ENCODE assay signal across 10 cellular contexts in genomic region chrX:135707880-135708279, GRCh38. TPM values are rescaled to one million over a fixed set of nuclear protein-coding genes. Genes with fewer than 3 reads are reported as not detected.
A peak's percentile ranks its signal among the peaks of the same experiment; 100 is the strongest.
DNase-seq lines count a peak whose midpoint lies in the region; ATAC-seq and TF ChIP-seq lines count a peak whose summit lies in the region.
"Had no signal": no experiment of that assay in that cellular context is flagged by ENCODE, and none has a peak within 500 bp of the region (broad histone marks: within the 10 kb centered on the region; RNA-seq: fewer than 3 reads in every experiment).

No MANE protein-coding gene starts in this region.

- peaks cover 6% of the 10 kb centered on the region; the same call in 1 of the 2 replicates for H3K27me3 ChIP-seq in SK-N-SH (ENCODE audit: insufficient read depth)

- H3K4me2 ChIP-seq in SK-N-SH, result no peak overlapping the region

- H2AFZ ChIP-seq in SK-N-SH (ENCODE audit: low read depth), result no peak overlapping the region

- no peak for TF ChIP-seq EP300 in SK-N-SH (IDR thresholded peaks at IDR 0.05; ENCODE audit: borderline replicate concordance in 1 of 2, low read depth in 1 of 2, low read length in 1 of 2)

- no peaks in the 10 kb centered on the region for H3K36me3 Mint-ChIP-seq in HFFc6 (ENCODE audit: low read depth)
- no peaks in the 10 kb centered on the region for H3K36me3 Mint-ChIP-seq in T-helper 2 cell treated with Interferon-gamma antibody and Interleukin-4, amounts not matched to agents 5 μg/mL and 100 μg/mL, for 36 hours (ENCODE audit: low read depth)
- H3K36me3 Mint-ChIP-seq: IgD-negative memory B cell had no signal

- H3K27me3 Mint-ChIP-seq in HFFc6 (ENCODE audit: insufficient read depth), result no peaks in the 10 kb centered on the region
- no peaks in the 10 kb centered on the region for H3K27me3 Mint-ChIP-seq in T-helper 2 cell treated with Interferon-gamma antibody and Interleukin-4, amounts not matched to agents 5 μg/mL and 100 μg/mL, for 36 hours (ENCODE audit: low read depth)

- no peaks in the 10 kb centered on the region for H3K9me3 Mint-ChIP-seq in HFFc6
- no peaks in the 10 kb centered on the region for H3K9me3 Mint-ChIP-seq in T-helper 2 cell treated with Interferon-gamma antibody and Interleukin-4, amounts not matched to agents 5 μg/mL and 100 μg/mL, for 36 hours
- H3K9me3 Mint-ChIP-seq: IgD-negative memory B cell had no signal

- H3K4me1 Mint-ChIP-seq in HFFc6 (ENCODE audit: low read depth), result no peaks in the 10 kb centered on the region
- H3K4me1 Mint-ChIP-seq in T-helper 2 cell treated with Interferon-gamma antibody and Interleukin-4, amounts not matched to agents 5 μg/mL and 100 μg/mL, for 36 hours (ENCODE audit: low read depth), result no peaks in the 10 kb centered on the region

- no peak overlapping the region for H3K27ac Mint-ChIP-seq in HFFc6
- no peak overlapping the region for H3K27ac Mint-ChIP-seq in T-helper 2 cell treated with Interferon-gamma antibody and Interleukin-4, amounts not matched to agents 5 μg/mL and 100 μg/mL, for 36 hours

- no peaks in the 10 kb centered on the region for H3F3A ChIP-seq in SK-N-SH (replicated peaks; ENCODE audit: insufficient read depth)

- H3K9me2 ChIP-seq in SK-N-SH, result no peaks in the 10 kb centered on the region

- H3K9ac ChIP-seq in SK-N-SH, result no peak overlapping the region

- no peak overlapping the region for H3K4me3 Mint-ChIP-seq in HFFc6
- no peak overlapping the region for H3K4me3 Mint-ChIP-seq in T-helper 2 cell treated with Interferon-gamma antibody and Interleukin-4, amounts not matched to agents 5 μg/mL and 100 μg/mL, for 36 hours
- H3K4me3 Mint-ChIP-seq: IgD-negative memory B cell had no signal

- DNase-seq in EL (peak; percentile 24), HFFc6 (no peak), SK-N-SH (peak; percentile 52), inferior parietal cortex (ENCODE audit: extremely low spot score) (peak; percentile 1), omental fat pad (ENCODE audit: low spot score) (no peak), midbrain (lab: John Stamatoyannopoulos, UW) (no peak)
- no peak for DNase-seq in T-helper 2 cell treated with Interferon-gamma antibody and Interleukin-4, amounts not matched to agents 5 μg/mL and 100 μg/mL, for 36 hours (ENCODE audit: low spot score)

- H3K79me2 ChIP-seq in SK-N-SH (ENCODE audit: insufficient read depth), result no peaks in the 10 kb centered on the region

- H3K36me3 ChIP-seq in SK-N-SH (replicated peaks in 1 of 2; ENCODE audit: control insufficient read depth in 1 of 2, insufficient read depth in 2 of 2, low read length in 1 of 2), result no peaks in the 10 kb centered on the region

- no peaks in the 10 kb centered on the region for H3K9me3 ChIP-seq in SK-N-SH

- no peak overlapping the region; a peak in 1 of 4 replicates for H3K4me3 ChIP-seq in SK-N-SH (ENCODE audit: low read depth in 2 of 2, low read length in 1 of 2)

- H3K4me1 ChIP-seq in SK-N-SH (ENCODE audit: control insufficient read depth in 1 of 2, insufficient read depth in 2 of 2, low read depth in 1 of 2, low read length in 1 of 2), result no peaks in the 10 kb centered on the region

- no peaks in the 10 kb centered on the region for H4K20me1 ChIP-seq in SK-N-SH (ENCODE audit: insufficient read depth)

- TF ChIP-seq CTCF in HFFc6 (IDR thresholded peaks at IDR 0.05) (peak; percentile 52), SK-N-SH (IDR thresholded peaks at IDR 0.05) (peak; percentile 56), omental fat pad (IDR thresholded peaks at IDR 0.05) (no peak)

- CTCF ChIA-PET in SK-N-SH (lab: Yijun Ruan, JAX), result interaction anchor here (1.4 to 1.5 kb wide), 2 partner anchors 28 to 30 kb away, joined by 3 to 4 read pairs; no protein-coding TSS in a partner anchor

- peak; percentile 39 for TF ChIP-seq RAD21 in SK-N-SH (IDR thresholded peaks at IDR 0.05; ENCODE audit: low read length)

- POLR2A ChIA-PET in SK-N-SH (lab: Yijun Ruan, JAX), result no interaction called here

- H3K27ac ChIP-seq in SK-N-SH (ENCODE audit: low read depth in 2 of 2, low read length in 1 of 2), result no peak overlapping the region
- H3K27ac ChIP-seq: epithelial cell of prostate had no signal

- ATAC-seq in omental fat pad (ENCODE audit: low FRiP score) (no peak), HG03135 (IDR thresholded peaks at IDR 0.05; ENCODE audit: unreplicated experiment) (no peak)

- 22% methylated on average over 7 of the region's 12 CpGs for WGBS in SK-N-SH (ENCODE audit: low lambda C conversion rate)

TF ChIP-seq in SK-N-SH, 30 proteins besides CTCF, POLR2A, EP300 and RAD21:
- 0 out of 2 replicates have a peak, but pooled peaks have one; percentile 19 for TF ChIP-seq SMC3 (IDR thresholded peaks at IDR 0.05; ENCODE audit: low read depth, low read length)
- TF ChIP-seq, protein P1, sequence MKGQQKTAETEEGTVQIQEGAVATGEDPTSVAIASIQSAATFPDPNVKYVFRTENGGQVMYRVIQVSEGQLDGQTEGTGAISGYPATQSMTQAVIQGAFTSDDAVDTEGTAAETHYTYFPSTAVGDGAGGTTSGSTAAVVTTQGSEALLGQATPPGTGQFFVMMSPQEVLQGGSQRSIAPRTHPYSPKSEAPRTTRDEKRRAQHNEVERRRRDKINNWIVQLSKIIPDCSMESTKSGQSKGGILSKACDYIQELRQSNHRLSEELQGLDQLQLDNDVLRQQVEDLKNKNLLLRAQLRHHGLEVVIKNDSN (IDR thresholded peaks at IDR 0.05; ENCODE audit: borderline replicate concordance, low read depth), result no peak
TF ChIP-seq in SK-N-SH: peak in this region for 1.

RNA-seq across cellular contexts. Expression of gene CT45A1, which starts 5.6 kb away (rescaled TPM):
- not detected for total RNA-seq in HFFc6 (2021; fragmentation: NEBNext Ultra II Directional; extraction: Animal tissue kit (Norgen Biotek cat#: 25700))
- not detected in 2 replicates for polyA plus RNA-seq in SK-N-SH (2012; rRNA removed)
- polyA plus RNA-seq in SK-N-SH (2012; cell fraction: cytosol; rRNA removed), result not detected in 2 replicates
- not detected in 2 replicates for polyA plus RNA-seq in SK-N-SH (2012; cell fraction: nucleus; rRNA removed)
- total RNA-seq in omental fat pad, result not detected
- polyA plus RNA-seq: IgD-negative memory B cell had no signal

Comparison
In these comparisons a context has a peak if more than half of its experiments do, and no peak if none do; other contexts are left out.
1. DNase-seq: peak in EL (single experiment), SK-N-SH (single experiment) and inferior parietal cortex (single experiment); none in HFFc6 (single experiment), omental fat pad (single experiment), midbrain (single experiment) and T-helper 2 cell treated with Interferon-gamma antibody and Interleukin-4, amounts not matched to agents 5 μg/mL and 100 μg/mL, for 36 hours (single experiment).
2. CTCF ChIP-seq: peak in HFFc6 (single experiment) and SK-N-SH (single experiment); none in omental fat pad (0 of 3).